14 cellular contexts compared by ENCODE assay signal in the genomic region with DNA sequence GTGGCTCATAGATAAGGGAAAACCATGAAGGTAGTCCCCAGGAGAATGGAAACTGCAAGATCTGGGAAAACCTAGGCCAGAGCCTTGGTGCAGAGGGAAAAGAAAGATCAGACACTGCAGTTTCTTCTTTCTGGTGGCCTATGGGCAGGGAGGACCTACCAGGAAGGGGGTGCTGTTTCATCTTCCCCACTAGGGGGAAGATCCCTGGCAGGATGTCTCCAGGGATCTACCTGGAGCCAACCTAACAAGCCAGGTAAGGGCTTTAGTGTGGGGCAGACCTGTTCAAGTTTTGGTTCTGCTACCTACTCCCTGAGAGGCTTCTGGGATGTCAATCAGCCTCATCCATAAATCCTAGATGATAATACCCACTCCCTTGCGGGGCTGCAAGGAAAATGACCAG. TPM values are rescaled to one million over a fixed set of nuclear protein-coding genes. Genes with fewer than 3 reads are reported as not detected.
DNase-seq lines count a peak whose midpoint lies in the region; ATAC-seq and TF ChIP-seq lines count a peak whose summit lies in the region.
"Had no signal": no experiment of that assay in that cellular context is flagged by ENCODE, and none has a peak within 500 bp of the region (broad histone marks: within the 10 kb centered on the region; RNA-seq: fewer than 3 reads in every experiment).

No MANE protein-coding gene starts in this region.

- no peaks in the 10 kb centered on the region for H3K36me3 Mint-ChIP-seq in WTC11

- H3K36me3 ChIP-seq in A673 (ENCODE audit: insufficient read depth, low read length, poor library complexity, severe bottlenecking) (no peaks in the 10 kb centered on the region), H7 (replicated peaks; ENCODE audit: control insufficient read depth, insufficient read depth, low read length) (no peaks in the 10 kb centered on the region), GM23248 (ENCODE audit: low read depth) (no peaks in the 10 kb centered on the region)
- H3K36me3 ChIP-seq: ovary had no signal

- no peak overlapping the region for H3K27ac ChIP-seq in A673 (ENCODE audit: low read depth, low read length, poor library complexity, severe bottlenecking)
- H3K27ac ChIP-seq in foreskin keratinocyte = peak overlapping the region; percentile 30
- no peak overlapping the region for H3K27ac ChIP-seq in GM23248
- H3K27ac ChIP-seq: ovary had no signal

- peaks cover 10% of the 10 kb centered on the region; the same call in 1 of the 2 replicates for H3F3A ChIP-seq in GM23248 (ENCODE audit: insufficient read depth)

- no peaks in the 10 kb centered on the region for H3K27me3 ChIP-seq in A673 (replicated peaks; ENCODE audit: insufficient read depth, low read depth, low read length, poor library complexity)
- H3K27me3 ChIP-seq in H7 (ENCODE audit: control insufficient read depth, insufficient read depth, low read length) = no peaks in the 10 kb centered on the region
- no peaks in the 10 kb centered on the region for H3K27me3 ChIP-seq in foreskin keratinocyte
- no peaks in the 10 kb centered on the region for H3K27me3 ChIP-seq in GM23248 (replicated peaks; ENCODE audit: insufficient read depth)
- H3K27me3 ChIP-seq: ovary had no signal

- ATAC-seq in WTC11 (peak; percentile 89), foreskin keratinocyte (peak; percentile 78), HG03045 (IDR thresholded peaks at IDR 0.05; ENCODE audit: unreplicated experiment) (no peak)
- no peak for ATAC-seq in stimulated activated naive CD8-positive, alpha-beta T cell treated with anti-CD3 and anti-CD28 coated beads, Interleukin-15, Interleukin-2, amounts not matched to agents 100 U/mL and 50 U/mL, for 24 hours

- H3K4me2 ChIP-seq in GM23248 (ENCODE audit: unreplicated experiment) = no peak overlapping the region

- no peaks in the 10 kb centered on the region for H3K27me3 Mint-ChIP-seq in WTC11 (ENCODE audit: low read depth)
- H3K27me3 Mint-ChIP-seq: activated CD4-positive, alpha-beta memory T cell treated with anti-CD3 and anti-CD28 coated beads for 36 hours; memory B cell had no signal

- intact Hi-C loops in A673 (cut with micrococcal nuclease; ENCODE audit: unreplicated experiment) = no loop called here

- H3K27ac Mint-ChIP-seq in WTC11 = no peak overlapping the region
- H3K27ac Mint-ChIP-seq: activated CD4-positive, alpha-beta memory T cell treated with anti-CD3 and anti-CD28 coated beads for 36 hours; memory B cell; T-helper 2 cell treated with Interferon-gamma antibody and Interleukin-4, amounts not matched to agents 5 μg/mL and 100 μg/mL, for 36 hours had no signal

- no peaks in the 10 kb centered on the region for H3K9me2 ChIP-seq in GM23248 (ENCODE audit: insufficient read depth)

- CTCF ChIA-PET in A673 (lab: Charles Lee) (no interaction called here), WTC11 (lab: Charles Lee) (interaction anchor here (1.1 to 1.6 kb wide), 2 partner anchors 29 to 32 kb away, joined by 4 read pairs; no protein-coding TSS in a partner anchor)

- no peaks in the 10 kb centered on the region for H4K20me1 ChIP-seq in GM23248 (ENCODE audit: insufficient read depth)

- 0 out of 2 replicates have a peak, but pooled peaks have one; percentile 17 for TF ChIP-seq CTCF in A673 (conservative IDR thresholded peaks at IDR 0.05; ENCODE audit: low read depth, low read length)
- peak; percentile 9; the same call in 1 of the 2 replicates for TF ChIP-seq CTCF in WTC11 (IDR thresholded peaks at IDR 0.05)
- TF ChIP-seq CTCF in foreskin keratinocyte (conservative IDR thresholded peaks at IDR 0.05) = peak; percentile 70

- in situ Hi-C loops in GM23248 (cut with MboI) = no loop called here

- POLR2A ChIA-PET in A673 (lab: Charles Lee; ENCODE audit: low non-redundant PET) (no interaction called here), WTC11 (lab: Charles Lee) (no interaction called here)

- H3K4me1 Mint-ChIP-seq in WTC11 = peaks cover 15% of the 10 kb centered on the region

- no peak overlapping the region for H3K4me3 Mint-ChIP-seq in WTC11
- H3K4me3 Mint-ChIP-seq: activated CD4-positive, alpha-beta memory T cell treated with anti-CD3 and anti-CD28 coated beads for 36 hours; memory B cell; T-helper 2 cell treated with Interferon-gamma antibody and Interleukin-4, amounts not matched to agents 5 μg/mL and 100 μg/mL, for 36 hours had no signal

- H3K9me3 Mint-ChIP-seq in WTC11 = peaks cover 4% of the 10 kb centered on the region
- H3K9me3 Mint-ChIP-seq: activated CD4-positive, alpha-beta memory T cell treated with anti-CD3 and anti-CD28 coated beads for 36 hours; memory B cell; T-helper 2 cell treated with Interferon-gamma antibody and Interleukin-4, amounts not matched to agents 5 μg/mL and 100 μg/mL, for 36 hours had no signal

- H3K4me1 ChIP-seq in A673 (ENCODE audit: insufficient read depth, low read length, poor library complexity, severe bottlenecking) (peaks cover 3% of the 10 kb centered on the region), foreskin keratinocyte (peaks cover 28% of the 10 kb centered on the region), GM23248 (ENCODE audit: insufficient read depth) (peaks cover 18% of the 10 kb centered on the region)

- H3K4me3 ChIP-seq in A673 (ENCODE audit: low read depth, low read length, poor library complexity, severe bottlenecking) (no peak overlapping the region), H7 (ENCODE audit: insufficient read depth, low read depth, low read length) (no peak overlapping the region), GM23248 (no peak overlapping the region)
- H3K4me3 ChIP-seq: ovary had no signal

- peaks cover 93% of the 10 kb centered on the region for H3K79me2 ChIP-seq in GM23248 (ENCODE audit: insufficient read depth)

- WGBS in GM23248 (ENCODE audit: low coverage in 1 of 2, low lambda C conversion rate in 2 of 2, missing lambda C conversion rate in 2 of 2), 2 experiments = 100% methylated on average over 1 of the region's 1 CpG

- no peak overlapping the region for H2AFZ ChIP-seq in GM23248

- DNase-seq in A673 (ENCODE audit: low spot score) (no peak), H7 (peak; percentile 71), WTC11 (ENCODE audit: low spot score) (no peak), foreskin keratinocyte (peak in 1 of 2 donors; percentile 33), NOMO-1 treated with DMSO at 0.1 percent for 48 hours (lab: John Stamatoyannopoulos, UW; ENCODE audit: unreplicated experiment) (no peak), GM23248 (no peak)
- no peak for DNase-seq in stimulated activated naive CD8-positive, alpha-beta T cell treated with anti-CD3 and anti-CD28 coated beads, Interleukin-15, Interleukin-2, amounts not matched to agents 100 U/mL and 50 U/mL, for 24 hours
- DNase-seq: activated CD4-positive, alpha-beta memory T cell treated with anti-CD3 and anti-CD28 coated beads for 36 hours; activated gamma-delta T cell; NCI-H345; ovary had no signal

- H3K9me3 ChIP-seq in A673 (ENCODE audit: low read depth, low read length, poor library complexity, severe bottlenecking) (no peaks in the 10 kb centered on the region), GM23248 (ENCODE audit: low read depth) (no peaks in the 10 kb centered on the region)
- H3K9me3 ChIP-seq: ovary had no signal

- H3K9ac ChIP-seq in GM23248 = no peak overlapping the region

- no TSS peak for BruUV-seq in A673 (replicated peaks; lab: Mats Ljungman, UMichigan)

TF ChIP-seq in WTC11, 78 proteins besides CTCF, POLR2A, EP300 and RAD21:
- TF ChIP-seq IRF2 (CRISPR knock-in tag; IDR thresholded peaks at IDR 0.05; ENCODE audit: borderline replicate concordance, low read depth) (no peak), GTF2I (CRISPR knock-in tag; conservative IDR thresholded peaks at IDR 0.05) (no peak), TEAD1 (CRISPR knock-in tag; IDR thresholded peaks at IDR 0.05) (no peak), ZNF423 (CRISPR knock-in tag; IDR thresholded peaks at IDR 0.05) (no peak), ZNF263 (CRISPR knock-in tag; IDR thresholded peaks at IDR 0.05; ENCODE audit: low read depth) (no peak), ATF3 (CRISPR knock-in tag; conservative IDR thresholded peaks at IDR 0.05) (no peak), PRRX2 (CRISPR knock-in tag; IDR thresholded peaks at IDR 0.05) (no peak)

RNA-seq across cellular contexts. Expression of gene TOM1L2, which starts 21.4 kb away (rescaled TPM):
- 10.0 and 15.2 TPM in 2 replicates for total RNA-seq in A673 (2021)
- total RNA-seq in H7 (2014; rRNA removed; shearing (Covaris generic)) = 3.1 and 4.6 TPM in 2 replicates
- 5.2 to 6.7 TPM (median 6.4 TPM) in 3 replicates for total RNA-seq in WTC11 (2021)
- 28.2 and 32.3 TPM in 2 replicates for total RNA-seq in foreskin keratinocyte
- polyA plus RNA-seq in foreskin keratinocyte = 14.2 and 14.4 TPM in 2 replicates
- total RNA-seq in GM23248 (2014; rRNA removed; shearing (Covaris generic)) = 31.0 and 50.2 TPM in 2 replicates
- 25.5 and 27.3 TPM in 2 replicates for polyA plus RNA-seq in GM23248 (2016; fragmentation: Nextera tagmentation; extraction: Ambion mirVana)

RNA-seq across cellular contexts. Expression of gene DRC3, which starts 21.9 kb away (rescaled TPM):
- total RNA-seq in A673 (2021) (1.0 and 2.0 TPM in 2 replicates), WTC11 (2021) (0.34 to 0.48 TPM (median 0.42 TPM) in 3 replicates), foreskin keratinocyte (0.42 and 0.54 TPM in 2 replicates)
- 0.17 and 5.0 TPM in 2 replicates for total RNA-seq in H7 (2014; rRNA removed; shearing (Covaris generic))
- polyA plus RNA-seq in foreskin keratinocyte (0.13 and 0.28 TPM in 2 replicates), GM23248 (2016; fragmentation: Nextera tagmentation; extraction: Ambion mirVana) (2.2 and 3.2 TPM in 2 replicates)
- total RNA-seq in GM23248 (2014; rRNA removed; shearing (Covaris generic)) = 1.0 and 3.6 TPM in 2 replicates

Comparison
In these comparisons a context has a peak if more than half of its experiments do, and no peak if none do; other contexts are left out.
1. CTCF ChIP-seq: peak in every context shown above with its lines; median percentile 70 in foreskin keratinocyte; 17 in A673; 9 in WTC11.
2. ATAC-seq: peak in WTC11 (single experiment) and foreskin keratinocyte (single experiment); none in stimulated activated naive CD8-positive, alpha-beta T cell treated with anti-CD3 and anti-CD28 coated beads, Interleukin-15, Interleukin-2, amounts not matched to agents 100 U/mL and 50 U/mL, for 24 hours (single experiment) and HG03045 (single experiment).